Comparison of ENCODE assay signal across 21 cellular contexts in the genomic region with DNA sequence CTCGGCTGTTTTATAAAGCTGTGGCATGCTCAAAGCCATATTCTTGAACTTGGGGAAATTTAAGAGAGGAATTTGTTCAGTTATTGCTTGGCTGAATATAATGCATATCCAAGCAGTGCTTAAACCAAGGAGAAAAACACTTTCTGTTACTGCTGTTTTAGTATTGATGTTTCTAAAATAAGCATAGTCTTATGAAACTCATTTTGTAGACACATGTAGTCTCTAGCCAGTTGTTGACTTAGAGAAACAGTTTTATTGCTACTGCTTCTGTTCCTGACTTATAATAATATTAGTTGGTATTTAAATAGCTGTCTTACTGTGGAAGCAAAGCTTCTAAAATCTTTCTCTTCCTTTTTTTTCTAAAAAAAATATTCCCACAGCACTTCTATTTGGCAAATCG.
DNase-seq lines count a peak whose midpoint lies in the region; ATAC-seq and TF ChIP-seq lines count a peak whose summit lies in the region.
"Had no signal": no experiment of that assay in that cellular context is flagged by ENCODE, and none has a peak within 500 bp of the region (broad histone marks: within the 10 kb centered on the region; RNA-seq: fewer than 3 reads in every experiment).

No MANE protein-coding gene starts in this region.

- H3K27ac ChIP-seq in SK-N-MC = peak overlapping the region; percentile 52; the same call in 1 of the 2 replicates
- peak overlapping the region in 1 of 3 donors; percentile 42 for H3K27ac ChIP-seq in right lobe of liver
- H3K27ac ChIP-seq in thoracic aorta = peak overlapping the region; percentile 58 to 62
- H3K27ac ChIP-seq: PC-9, RWPE1 had no signal

- H3K27me3 ChIP-seq in right lobe of liver = no peaks in the 10 kb centered on the region
- no peaks in the 10 kb centered on the region for H3K27me3 ChIP-seq in thoracic aorta (replicated peaks; ENCODE audit: insufficient read depth)
- H3K27me3 ChIP-seq: BE2C had no signal

- H3K4me3 ChIP-seq in SK-N-MC = no peak overlapping the region; the same call in 1 of the 2 replicates
- no peak overlapping the region for H3K4me3 ChIP-seq in right lobe of liver
- no peak overlapping the region for H3K4me3 ChIP-seq in thoracic aorta
- H3K4me3 ChIP-seq: PC-9 had no signal

- WGBS in right lobe of liver (ENCODE audit: insufficient coverage, low coverage, low lambda C conversion rate, missing lambda C conversion rate) = 77% methylated on average over 2 of the region's 2 CpGs

- H3K9ac ChIP-seq in SK-N-MC (ENCODE audit: insufficient read length) = no peak overlapping the region

- DNase-seq in GM04503 (ENCODE audit: low read depth) = peak; percentile 10
- no peak for DNase-seq in SK-N-MC (ENCODE audit: low read depth, low spot score)
- DNase-seq in right lobe of liver = no peak
- no peak for DNase-seq in thoracic aorta (ENCODE audit: low spot score)
- DNase-seq in Kasumi-1 (lab: John Stamatoyannopoulos, UW) = no peak
- no peak for DNase-seq in hippocampal formation (lab: John Stamatoyannopoulos, UW)
- no peak for DNase-seq in NCI-H1048 (lab: John Stamatoyannopoulos, UW)
- DNase-seq: BE2C; CD4-positive, CD25-positive, alpha-beta regulatory T cell; COR-L47; DMS 273 treated with DMSO at 0.1 percent for 48 hours; DND-41; GOT3; KG1; NCI-H1417 treated with DMSO at 0.1 percent for 48 hours; NCI-H187 treated with DMSO at 0.1 percent for 48 hours; NCI-H345; NCI-H524 treated with DMSO at 0.1 percent for 48 hours; PC-9; SIG-M5 had no signal

- H3K9me3 ChIP-seq in SK-N-MC (ENCODE audit: low read depth, low read length) (no peaks in the 10 kb centered on the region), right lobe of liver (no peaks in the 10 kb centered on the region), thoracic aorta (no peaks in the 10 kb centered on the region)
- H3K9me3 ChIP-seq: BE2C had no signal

- no peak for TF ChIP-seq CTCF in right lobe of liver (IDR thresholded peaks at IDR 0.05)
- TF ChIP-seq CTCF in thoracic aorta (IDR thresholded peaks at IDR 0.05) = no peak

- peak; percentile 58 to 78 (median 65) for ATAC-seq in right lobe of liver
- no peak for ATAC-seq in thoracic aorta (ENCODE audit: insufficient number of reproducible peaks, low FRiP score, low read depth)

- intact Hi-C loops in right lobe of liver (cut with DNase I) = no loop called here

- H3K36me3 ChIP-seq in SK-N-MC (ENCODE audit: insufficient read depth, low read length) (no peaks in the 10 kb centered on the region), right lobe of liver (no peaks in the 10 kb centered on the region), thoracic aorta (no peaks in the 10 kb centered on the region)
- H3K36me3 ChIP-seq: BE2C had no signal

- H3K4me1 ChIP-seq in right lobe of liver (peaks cover 0 to 18% (median 5%) of the 10 kb centered on the region in 4 donors), thoracic aorta (ENCODE audit: control insufficient read depth in 1 of 2, low read depth in 2 of 2) (peaks cover 30 to 37% of the 10 kb centered on the region in 2 donors)
- H3K4me1 ChIP-seq: BE2C had no signal

- TF ChIP-seq POLR2A in right lobe of liver (IDR thresholded peaks at IDR 0.05) = no peak
